ENCODE assay signal across 14 cellular contexts in the genomic region with DNA sequence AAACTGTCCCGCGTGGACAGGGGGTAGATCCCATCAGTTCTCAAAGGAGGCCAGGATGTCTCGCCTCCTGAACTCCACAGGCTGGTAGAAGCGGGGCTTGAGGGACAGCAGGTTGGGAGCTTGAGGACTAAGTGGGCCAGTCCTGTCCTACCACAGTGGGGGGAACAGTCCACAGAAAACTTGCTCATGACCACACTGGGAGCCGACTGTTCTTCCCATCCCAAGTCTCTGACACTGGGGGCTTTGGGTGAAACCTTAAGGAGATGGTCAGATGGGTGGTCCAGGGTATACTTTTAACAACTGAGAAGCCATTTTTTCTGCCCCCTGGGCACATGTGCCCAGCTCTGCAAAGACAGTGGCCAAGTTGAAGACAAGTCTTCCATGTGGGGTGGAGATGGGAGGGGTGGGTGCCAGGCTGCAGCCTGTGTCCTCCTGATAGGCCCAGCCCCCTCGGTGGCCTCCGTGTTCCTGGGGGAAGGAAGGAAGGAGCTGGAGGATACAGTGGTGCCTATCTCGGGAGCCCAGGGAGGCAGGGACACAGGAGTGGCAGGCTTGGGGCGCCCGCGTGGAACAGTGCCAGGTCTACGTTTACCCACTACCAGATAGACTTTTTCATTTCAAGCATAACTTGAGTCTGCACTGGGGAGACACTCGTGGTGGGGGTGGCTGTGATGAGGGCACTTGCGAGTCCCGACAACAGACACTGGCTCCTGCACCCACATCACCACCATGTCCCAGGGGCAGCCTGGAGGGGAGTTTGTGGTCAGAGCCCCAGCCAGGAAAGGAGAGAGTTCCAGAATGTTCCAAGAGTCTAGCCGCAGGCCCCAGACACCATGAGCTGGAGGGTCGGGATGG. TPM values are rescaled to one million over a fixed set of nuclear protein-coding genes. Genes with fewer than 3 reads are reported as not detected.
A peak's percentile ranks its signal among the peaks of the same experiment; 100 is the strongest.
DNase-seq lines count a peak whose midpoint lies in the region; ATAC-seq and TF ChIP-seq lines count a peak whose summit lies in the region.
"Had no signal": no experiment of that assay in that cellular context is flagged by ENCODE, and none has a peak within 500 bp of the region (broad histone marks: within the 10 kb centered on the region; RNA-seq: fewer than 3 reads in every experiment).

No MANE protein-coding gene starts in this region.

- H3K4me3 ChIP-seq in CD4-positive, alpha-beta memory T cell (ENCODE audit: low read length in 2 of 2) = no peak overlapping the region
- H3K4me3 ChIP-seq in GM23338 (no peak overlapping the region), coronary artery (no peak overlapping the region)
- H3K4me3 ChIP-seq in naive thymus-derived CD4-positive, alpha-beta T cell (ENCODE audit: low read length) = no peak overlapping the region
- H3K4me3 ChIP-seq: SJCRH30 had no signal

- no peaks in the 10 kb centered on the region for H3K27me3 Mint-ChIP-seq in CD4-positive, alpha-beta memory T cell
- H3K27me3 Mint-ChIP-seq in GM23338 (ENCODE audit: insufficient read depth, low read depth, poor library complexity) = peaks cover 23% of the 10 kb centered on the region
- H3K27me3 Mint-ChIP-seq in activated T-helper 17 cell treated with anti-CD3 and anti-CD28 coated beads, Interleukin-2, amount 50 U/mL, for 72 hours = no peaks in the 10 kb centered on the region
- no peaks in the 10 kb centered on the region for H3K27me3 Mint-ChIP-seq in naive thymus-derived CD4-positive, alpha-beta T cell

- H3K9me2 ChIP-seq in GM23338 (ENCODE audit: insufficient read depth) = no peaks in the 10 kb centered on the region

- no peaks in the 10 kb centered on the region for H3K9me3 ChIP-seq in CD4-positive, alpha-beta memory T cell (ENCODE audit: control insufficient read depth in 1 of 2, low read length in 2 of 2)
- H3K9me3 ChIP-seq in naive thymus-derived CD4-positive, alpha-beta T cell (ENCODE audit: control insufficient read depth in 2 of 3, low read length in 3 of 3) = no peaks in the 10 kb centered on the region
- H3K9me3 ChIP-seq: SJCRH30 had no signal

- no peak overlapping the region for H3K27ac ChIP-seq in CD4-positive, alpha-beta memory T cell (ENCODE audit: low read depth, low read length)
- H3K27ac ChIP-seq in GM23338 (ENCODE audit: low read depth) (peak overlapping the region; percentile 59; the same call in 1 of the 2 replicates), coronary artery (no peak overlapping the region)
- no peak overlapping the region for H3K27ac ChIP-seq in naive thymus-derived CD4-positive, alpha-beta T cell (ENCODE audit: low read depth, low read length)
- H3K27ac ChIP-seq: SJCRH30 had no signal

- no peaks in the 10 kb centered on the region for H3K27me3 ChIP-seq in CD4-positive, alpha-beta memory T cell (ENCODE audit: insufficient read depth, low read length)
- H3K27me3 ChIP-seq in GM23338 (ENCODE audit: insufficient read depth) = no peaks in the 10 kb centered on the region
- no peaks in the 10 kb centered on the region for H3K27me3 ChIP-seq in naive thymus-derived CD4-positive, alpha-beta T cell (ENCODE audit: control insufficient read depth in 2 of 2, insufficient read depth in 2 of 2, low read length in 2 of 2)
- H3K27me3 ChIP-seq: SJCRH30 had no signal

- intact Hi-C loops in CD4-positive, alpha-beta memory T cell (cut with micrococcal nuclease) = no loop called here
- intact Hi-C loops in naive thymus-derived CD4-positive, alpha-beta T cell (cut with micrococcal nuclease) = no loop called here

- CTCF ChIA-PET in CD4-positive, alpha-beta memory T cell (lab: Charles Lee; ENCODE audit: partially characterized antibody) = interaction anchor here (0.6 to 17.7 kb wide), 6 partner anchors 15 to 164 kb away, joined by 3 to 559 read pairs (median 20); a partner anchor contains a TSS
- CTCF ChIA-PET in naive thymus-derived CD4-positive, alpha-beta T cell (lab: Charles Lee) = interaction anchor here (0.6 to 16.9 kb wide), 5 partner anchors 8 to 226 kb away, joined by 3 to 325 read pairs (median 4); a partner anchor contains a TSS

- peaks cover 26% of the 10 kb centered on the region for H3K36me3 ChIP-seq in CD4-positive, alpha-beta memory T cell (ENCODE audit: insufficient read depth, low read length)
- H3K36me3 ChIP-seq in GM23338 (ENCODE audit: insufficient read depth) = 0 out of 2 replicates have a peak, but pooled peaks cover 5% of the 10 kb centered on the region
- H3K36me3 ChIP-seq in naive thymus-derived CD4-positive, alpha-beta T cell (ENCODE audit: control insufficient read depth in 2 of 3, insufficient read depth in 3 of 3, low read length in 3 of 3) = peaks cover 0 to 34% (median 8%) of the 10 kb centered on the region in 3 experiments

- ATAC-seq in GM23338 = no peak
- no peak for ATAC-seq in activated T-helper 17 cell treated with anti-CD3 and anti-CD28 coated beads, Interleukin-2, amount 50 U/mL, for 72 hours (replicated peaks)
- ATAC-seq in naive thymus-derived CD4-positive, alpha-beta T cell = no peak
- ATAC-seq: sciatic nerve had no signal

- POLR2A ChIA-PET in CD4-positive, alpha-beta memory T cell (lab: Charles Lee; ENCODE audit: partially characterized antibody) = interaction anchor here (1.4 to 37.3 kb wide), 2 partner anchors 29 to 67 kb away, joined by 8 to 2727 read pairs; a partner anchor contains a TSS
- POLR2A ChIA-PET in naive thymus-derived CD4-positive, alpha-beta T cell (lab: Charles Lee) = interaction anchor here (33.4 kb wide), 1 partner anchor 21 kb away, joined by 1941 read pairs; a partner anchor contains a TSS

- peak overlapping the region; percentile 12 to 78 (median 52) for H3K27ac Mint-ChIP-seq in CD4-positive, alpha-beta memory T cell
- H3K27ac Mint-ChIP-seq in GM23338 = no peak overlapping the region
- peak overlapping the region; percentile 77 for H3K27ac Mint-ChIP-seq in activated T-helper 17 cell treated with anti-CD3 and anti-CD28 coated beads, Interleukin-2, amount 50 U/mL, for 72 hours
- peak overlapping the region; percentile 40 to 88 (median 72) for H3K27ac Mint-ChIP-seq in naive thymus-derived CD4-positive, alpha-beta T cell

- H3K4me1 ChIP-seq in CD4-positive, alpha-beta memory T cell (ENCODE audit: insufficient read depth, low read length) = peaks cover 46% of the 10 kb centered on the region
- H3K4me1 ChIP-seq in GM23338 (ENCODE audit: insufficient read depth) = peaks cover 31% of the 10 kb centered on the region
- H3K4me1 ChIP-seq in naive thymus-derived CD4-positive, alpha-beta T cell (ENCODE audit: control insufficient read depth in 2 of 2, insufficient read depth in 2 of 2, low read length in 2 of 2) = peaks cover 25 to 37% of the 10 kb centered on the region in 2 donors

- peaks cover 23% of the 10 kb centered on the region for H4K20me1 ChIP-seq in GM23338 (replicated peaks; ENCODE audit: insufficient read depth)

- H3K36me3 Mint-ChIP-seq in CD4-positive, alpha-beta memory T cell = peaks cover 20 to 42% of the 10 kb centered on the region in 2 donors
- H3K36me3 Mint-ChIP-seq in GM23338 (ENCODE audit: low read depth) = peaks cover 18% of the 10 kb centered on the region
- H3K36me3 Mint-ChIP-seq in activated T-helper 17 cell treated with anti-CD3 and anti-CD28 coated beads, Interleukin-2, amount 50 U/mL, for 72 hours (ENCODE audit: low read depth) = peaks cover 63% of the 10 kb centered on the region
- peaks cover 0 to 14% (median 6%) of the 10 kb centered on the region in 5 donors for H3K36me3 Mint-ChIP-seq in naive thymus-derived CD4-positive, alpha-beta T cell

- H3K9me3 Mint-ChIP-seq in CD4-positive, alpha-beta memory T cell = no peaks in the 10 kb centered on the region
- no peaks in the 10 kb centered on the region for H3K9me3 Mint-ChIP-seq in GM23338
- H3K9me3 Mint-ChIP-seq in activated T-helper 17 cell treated with anti-CD3 and anti-CD28 coated beads, Interleukin-2, amount 50 U/mL, for 72 hours = no peaks in the 10 kb centered on the region
- no peaks in the 10 kb centered on the region for H3K9me3 Mint-ChIP-seq in naive thymus-derived CD4-positive, alpha-beta T cell

- H3K79me2 ChIP-seq in GM23338 (replicated peaks; ENCODE audit: insufficient read depth) = no peaks in the 10 kb centered on the region

- H3K4me1 Mint-ChIP-seq in CD4-positive, alpha-beta memory T cell = peaks cover 19 to 49% (median 32%) of the 10 kb centered on the region in 4 donors
- peaks cover 30% of the 10 kb centered on the region for H3K4me1 Mint-ChIP-seq in GM23338
- peaks cover 12% of the 10 kb centered on the region for H3K4me1 Mint-ChIP-seq in activated T-helper 17 cell treated with anti-CD3 and anti-CD28 coated beads, Interleukin-2, amount 50 U/mL, for 72 hours
- peaks cover 19 to 46% (median 28%) of the 10 kb centered on the region in 7 donors for H3K4me1 Mint-ChIP-seq in naive thymus-derived CD4-positive, alpha-beta T cell

- peak overlapping the region in 1 of 8 donors; percentile 7 for H3K4me3 Mint-ChIP-seq in CD4-positive, alpha-beta memory T cell
- no peak overlapping the region for H3K4me3 Mint-ChIP-seq in GM23338
- H3K4me3 Mint-ChIP-seq in activated T-helper 17 cell treated with anti-CD3 and anti-CD28 coated beads, Interleukin-2, amount 50 U/mL, for 72 hours = no peak overlapping the region
- H3K4me3 Mint-ChIP-seq in naive thymus-derived CD4-positive, alpha-beta T cell = no peak overlapping the region

- no peak for DNase-seq in CD4-positive, alpha-beta memory T cell
- DNase-seq in GM23338 (ENCODE audit: low spot score) = no peak
- DNase-seq in naive thymus-derived CD4-positive, alpha-beta T cell = no peak
- DNase-seq in coronary artery (ENCODE audit: low spot score) = no peak
- DNase-seq in DMS53 treated with DMSO at 0.1 percent for 48 hours (lab: John Stamatoyannopoulos, UW; ENCODE audit: unreplicated experiment) = no peak
- DNase-seq in dermis blood vessel endothelial cell = no peak
- DNase-seq: glutamatergic neuron; NCI-H2029 treated with DMSO at 0.1 percent for 48 hours; NCI-H82; SJCRH30; stimulated activated CD4-positive, alpha-beta T cell treated with anti-CD3 and anti-CD28 coated beads, Interleukin-4, amount 100 ng/mL, for 24 hours; stimulated activated naive CD4-positive, alpha-beta T cell had no signal

- 0 out of 2 replicates have a peak, but pooled peaks cover 18% of the 10 kb centered on the region for H3F3A ChIP-seq in GM23338 (replicated peaks; ENCODE audit: low read depth)

- no peak for TF ChIP-seq CTCF in GM23338 (conservative IDR thresholded peaks at IDR 0.05; ENCODE audit: low read depth in 2 of 2)
- no peak for TF ChIP-seq CTCF in coronary artery (IDR thresholded peaks at IDR 0.05)

- H2AFZ ChIP-seq in GM23338 = no peak overlapping the region

- H3K4me2 ChIP-seq in GM23338 = no peak overlapping the region

RNA-seq across cellular contexts. Expression of a gene that starts 14.7 kb away (rescaled TPM):
- total RNA-seq in CD4-positive, alpha-beta memory T cell = 100 to 1,000 TPM; 137 to 138 TPM
- polyA plus RNA-seq in CD4-positive, alpha-beta memory T cell = 100 to 1,000 TPM in 1 of 2 donors, 10 to 100 TPM in 1; 72.6 to 106 TPM
- total RNA-seq in GM23338 (2014; rRNA removed; shearing (Covaris generic)) = 31.9 and 53.4 TPM in 2 replicates
- 8.7 and 10.5 TPM in 2 replicates for polyA plus RNA-seq in GM23338 (2016; fragmentation: Nextera tagmentation; extraction: Ambion mirVana)
- total RNA-seq in activated T-helper 17 cell treated with anti-CD3 and anti-CD28 coated beads, Interleukin-2, amount 50 U/mL, for 72 hours = 100 to 1,000 TPM; 103 to 123 TPM
- 100 to 1,000 TPM; 121 to 164 (median 134) TPM for total RNA-seq in naive thymus-derived CD4-positive, alpha-beta T cell
- 100 to 1,000 TPM in 1 of 2 donors, 10 to 100 TPM in 1; 69.2 to 115 TPM for polyA plus RNA-seq in naive thymus-derived CD4-positive, alpha-beta T cell
- total RNA-seq in dermis blood vessel endothelial cell = 6.1 and 6.5 TPM in 2 replicates

RNA-seq across cellular contexts. Expression of a gene that starts 25.0 kb away (rescaled TPM):
- total RNA-seq in CD4-positive, alpha-beta memory T cell = 10 to 100 TPM; 67.1 to 69.3 TPM
- polyA plus RNA-seq in CD4-positive, alpha-beta memory T cell = 1 to 10 TPM in 1 of 2 donors, under 1 TPM in 1; 0.13 to 3.3 TPM
- 8.7 and 8.9 TPM in 2 replicates for total RNA-seq in GM23338 (2014; rRNA removed; shearing (Covaris generic))
- 3.1 and 3.4 TPM in 2 replicates for polyA plus RNA-seq in GM23338 (2016; fragmentation: Nextera tagmentation; extraction: Ambion mirVana)
- total RNA-seq in activated T-helper 17 cell treated with anti-CD3 and anti-CD28 coated beads, Interleukin-2, amount 50 U/mL, for 72 hours = 10 to 100 TPM; 14.7 to 23.4 TPM
- 100 to 1,000 TPM in 1 of 5 experiments, 10 to 100 TPM in 4; 35.1 to 124 (median 79.2) TPM for total RNA-seq in naive thymus-derived CD4-positive, alpha-beta T cell
- polyA plus RNA-seq in naive thymus-derived CD4-positive, alpha-beta T cell = 1 to 10 TPM; 2.1 to 4.3 TPM
- total RNA-seq in dermis blood vessel endothelial cell = 2.7 and 6.7 TPM in 2 replicates
